Comparison of ENCODE assay signal across 1 cellular context in the genomic region with DNA sequence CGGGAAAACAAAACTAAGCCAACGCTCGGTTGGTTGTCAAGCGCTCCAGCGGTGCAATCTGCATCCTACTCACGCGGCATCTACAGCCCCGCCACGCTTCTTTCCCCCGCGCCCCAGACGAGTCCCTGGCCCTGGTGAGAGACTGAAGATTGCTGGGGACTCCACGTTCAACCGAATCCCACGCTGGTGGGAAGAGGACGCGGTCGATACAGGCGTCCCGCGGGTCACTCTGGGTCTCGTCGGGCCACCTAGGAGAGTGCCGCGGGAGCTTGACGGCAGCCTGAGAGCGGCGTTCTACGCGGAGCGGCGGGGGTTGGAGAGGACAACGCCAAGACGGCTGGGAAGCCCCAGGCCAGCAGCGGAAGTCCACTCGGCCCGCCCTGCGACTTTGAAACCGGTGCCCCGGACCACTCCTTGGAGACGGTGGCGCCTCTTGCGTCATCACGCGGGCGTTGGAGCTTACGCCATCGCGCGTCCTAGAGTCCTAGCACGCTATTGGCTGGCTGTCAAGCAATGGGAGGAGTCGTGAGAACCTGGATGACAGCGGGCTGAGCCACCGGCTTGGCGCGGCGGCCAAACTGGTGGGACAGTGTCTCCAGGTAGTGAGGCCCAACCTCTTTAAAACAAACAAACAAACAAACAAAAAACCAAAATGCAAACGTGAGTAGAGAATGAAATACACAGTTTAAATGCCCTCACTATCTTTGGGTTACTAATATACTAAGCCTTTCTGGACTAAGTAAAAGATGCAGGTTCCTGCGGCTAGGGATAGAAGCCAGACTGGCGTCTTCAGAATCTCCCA.
TF ChIP-seq lines count a peak whose summit lies in the region.

A gene (minus strand): TSS at position 367 of the 802 bp plus-strand sequence. CDS start 436 bp downstream, outside the sequence.

TF ChIP-seq in HepG2, 621 proteins besides CTCF, POLR2A, EP300 and RAD21 (continued from another document and continues in another):
- TF ChIP-seq IKZF4 (CRISPR knock-in tag; IDR thresholded peaks at IDR 0.05; ENCODE audit: borderline replicate concordance, low read depth, not compliant biosample characterization) (no peak), ATF7-NPFF (CRISPR knock-in tag; IDR thresholded peaks at IDR 0.05; ENCODE audit: low read depth) (peak; percentile 93), ZNF598 (CRISPR knock-in tag; IDR thresholded peaks at IDR 0.05; ENCODE audit: borderline replicate concordance) (peak; percentile 93; the same call in 1 of the 2 replicates), NKX3-1 (CRISPR knock-in tag; IDR thresholded peaks at IDR 0.05) (peak; percentile 76), HOXA9 (CRISPR knock-in tag; IDR thresholded peaks at IDR 0.05; ENCODE audit: borderline replicate concordance) (no peak), ZNF101 (CRISPR knock-in tag; IDR thresholded peaks at IDR 0.05; ENCODE audit: borderline replicate concordance, low read depth) (no peak), NFYC (CRISPR knock-in tag; IDR thresholded peaks at IDR 0.05) (peak; percentile 85), KAT7 (CRISPR knock-in tag; IDR thresholded peaks at IDR 0.05; ENCODE audit: borderline replicate concordance) (peak; percentile 70; the same call in 1 of the 2 replicates), ZNF432 (CRISPR knock-in tag; IDR thresholded peaks at IDR 0.05; ENCODE audit: borderline replicate concordance) (no peak), HMGA1 (CRISPR knock-in tag; conservative IDR thresholded peaks at IDR 0.05) (no peak), SMAD3 (CRISPR knock-in tag; IDR thresholded peaks at IDR 0.05) (no peak; the same call in 1 of the 2 replicates), ZNF350 (CRISPR knock-in tag; IDR thresholded peaks at IDR 0.05; ENCODE audit: borderline replicate concordance, low read depth) (peak; percentile 90; the same call in 1 of the 2 replicates), ZNF879 (CRISPR knock-in tag; IDR thresholded peaks at IDR 0.05) (no peak), NCOR1 (IDR thresholded peaks at IDR 0.05; ENCODE audit: borderline replicate concordance, low read length) (peak; percentile 58; the same call in 1 of the 2 replicates), ZNF619 (CRISPR knock-in tag; IDR thresholded peaks at IDR 0.05) (peak; percentile 46; the same call in 1 of the 2 replicates), ELF3 (CRISPR knock-in tag; IDR thresholded peaks at IDR 0.05) (peak; percentile 62), SMC3 (IDR thresholded peaks at IDR 0.05; ENCODE audit: low read length) (peak; percentile 21; the same call in 1 of the 2 replicates), EZH2 (conservative IDR thresholded peaks at IDR 0.05; ENCODE audit: low read depth, low read length) (no peak), ZNF644 (CRISPR knock-in tag; IDR thresholded peaks at IDR 0.05; ENCODE audit: low read depth) (no peak), DNMT1 (CRISPR knock-in tag; IDR thresholded peaks at IDR 0.05) (peak; percentile 67; the same call in 1 of the 2 replicates), ARNTL (CRISPR knock-in tag; IDR thresholded peaks at IDR 0.05) (peak; percentile 75), ZNF317 (CRISPR knock-in tag; IDR thresholded peaks at IDR 0.05) (peak; percentile 55; the same call in 1 of the 2 replicates), FOXJ3 (CRISPR knock-in tag; IDR thresholded peaks at IDR 0.05; ENCODE audit: borderline replicate concordance) (peak; percentile 58; the same call in 1 of the 2 replicates)
- TF ChIP-seq, protein P1, sequence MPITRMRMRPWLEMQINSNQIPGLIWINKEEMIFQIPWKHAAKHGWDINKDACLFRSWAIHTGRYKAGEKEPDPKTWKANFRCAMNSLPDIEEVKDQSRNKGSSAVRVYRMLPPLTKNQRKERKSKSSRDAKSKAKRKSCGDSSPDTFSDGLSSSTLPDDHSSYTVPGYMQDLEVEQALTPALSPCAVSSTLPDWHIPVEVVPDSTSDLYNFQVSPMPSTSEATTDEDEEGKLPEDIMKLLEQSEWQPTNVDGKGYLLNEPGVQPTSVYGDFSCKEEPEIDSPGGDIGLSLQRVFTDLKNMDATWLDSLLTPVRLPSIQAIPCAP (CRISPR knock-in tag; IDR thresholded peaks at IDR 0.05; ENCODE audit: low read depth): no peak
- TF ChIP-seq, protein P2, sequence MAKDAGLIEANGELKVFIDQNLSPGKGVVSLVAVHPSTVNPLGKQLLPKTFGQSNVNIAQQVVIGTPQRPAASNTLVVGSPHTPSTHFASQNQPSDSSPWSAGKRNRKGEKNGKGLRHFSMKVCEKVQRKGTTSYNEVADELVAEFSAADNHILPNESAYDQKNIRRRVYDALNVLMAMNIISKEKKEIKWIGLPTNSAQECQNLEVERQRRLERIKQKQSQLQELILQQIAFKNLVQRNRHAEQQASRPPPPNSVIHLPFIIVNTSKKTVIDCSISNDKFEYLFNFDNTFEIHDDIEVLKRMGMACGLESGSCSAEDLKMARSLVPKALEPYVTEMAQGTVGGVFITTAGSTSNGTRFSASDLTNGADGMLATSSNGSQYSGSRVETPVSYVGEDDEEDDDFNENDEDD (CRISPR knock-in tag; IDR thresholded peaks at IDR 0.05; ENCODE audit: borderline replicate concordance): peak; percentile 90; the same call in 1 of the 2 replicates
- TF ChIP-seq, protein P3, sequence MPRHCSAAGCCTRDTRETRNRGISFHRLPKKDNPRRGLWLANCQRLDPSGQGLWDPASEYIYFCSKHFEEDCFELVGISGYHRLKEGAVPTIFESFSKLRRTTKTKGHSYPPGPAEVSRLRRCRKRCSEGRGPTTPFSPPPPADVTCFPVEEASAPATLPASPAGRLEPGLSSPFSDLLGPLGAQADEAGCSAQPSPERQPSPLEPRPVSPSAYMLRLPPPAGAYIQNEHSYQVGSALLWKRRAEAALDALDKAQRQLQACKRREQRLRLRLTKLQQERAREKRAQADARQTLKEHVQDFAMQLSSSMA (CRISPR knock-in tag; IDR thresholded peaks at IDR 0.05): peak; percentile 75; the same call in 1 of the 2 replicates
- TF ChIP-seq, protein P4, sequence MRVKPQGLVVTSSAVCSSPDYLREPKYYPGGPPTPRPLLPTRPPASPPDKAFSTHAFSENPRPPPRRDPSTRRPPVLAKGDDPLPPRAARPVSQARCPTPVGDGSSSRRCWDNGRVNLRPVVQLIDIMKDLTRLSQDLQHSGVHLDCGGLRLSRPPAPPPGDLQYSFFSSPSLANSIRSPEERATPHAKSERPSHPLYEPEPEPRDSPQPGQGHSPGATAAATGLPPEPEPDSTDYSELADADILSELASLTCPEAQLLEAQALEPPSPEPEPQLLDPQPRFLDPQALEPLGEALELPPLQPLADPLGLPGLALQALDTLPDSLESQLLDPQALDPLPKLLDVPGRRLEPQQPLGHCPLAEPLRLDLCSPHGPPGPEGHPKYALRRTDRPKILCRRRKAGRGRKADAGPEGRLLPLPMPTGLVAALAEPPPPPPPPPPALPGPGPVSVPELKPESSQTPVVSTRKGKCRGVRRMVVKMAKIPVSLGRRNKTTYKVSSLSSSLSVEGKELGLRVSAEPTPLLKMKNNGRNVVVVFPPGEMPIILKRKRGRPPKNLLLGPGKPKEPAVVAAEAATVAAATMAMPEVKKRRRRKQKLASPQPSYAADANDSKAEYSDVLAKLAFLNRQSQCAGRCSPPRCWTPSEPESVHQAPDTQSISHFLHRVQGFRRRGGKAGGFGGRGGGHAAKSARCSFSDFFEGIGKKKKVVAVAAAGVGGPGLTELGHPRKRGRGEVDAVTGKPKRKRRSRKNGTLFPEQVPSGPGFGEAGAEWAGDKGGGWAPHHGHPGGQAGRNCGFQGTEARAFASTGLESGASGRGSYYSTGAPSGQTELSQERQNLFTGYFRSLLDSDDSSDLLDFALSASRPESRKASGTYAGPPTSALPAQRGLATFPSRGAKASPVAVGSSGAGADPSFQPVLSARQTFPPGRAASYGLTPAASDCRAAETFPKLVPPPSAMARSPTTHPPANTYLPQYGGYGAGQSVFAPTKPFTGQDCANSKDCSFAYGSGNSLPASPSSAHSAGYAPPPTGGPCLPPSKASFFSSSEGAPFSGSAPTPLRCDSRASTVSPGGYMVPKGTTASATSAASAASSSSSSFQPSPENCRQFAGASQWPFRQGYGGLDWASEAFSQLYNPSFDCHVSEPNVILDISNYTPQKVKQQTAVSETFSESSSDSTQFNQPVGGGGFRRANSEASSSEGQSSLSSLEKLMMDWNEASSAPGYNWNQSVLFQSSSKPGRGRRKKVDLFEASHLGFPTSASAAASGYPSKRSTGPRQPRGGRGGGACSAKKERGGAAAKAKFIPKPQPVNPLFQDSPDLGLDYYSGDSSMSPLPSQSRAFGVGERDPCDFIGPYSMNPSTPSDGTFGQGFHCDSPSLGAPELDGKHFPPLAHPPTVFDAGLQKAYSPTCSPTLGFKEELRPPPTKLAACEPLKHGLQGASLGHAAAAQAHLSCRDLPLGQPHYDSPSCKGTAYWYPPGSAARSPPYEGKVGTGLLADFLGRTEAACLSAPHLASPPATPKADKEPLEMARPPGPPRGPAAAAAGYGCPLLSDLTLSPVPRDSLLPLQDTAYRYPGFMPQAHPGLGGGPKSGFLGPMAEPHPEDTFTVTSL (CRISPR knock-in tag; IDR thresholded peaks at IDR 0.05; ENCODE audit: borderline replicate concordance): no peak
- TF ChIP-seq, protein P5, sequence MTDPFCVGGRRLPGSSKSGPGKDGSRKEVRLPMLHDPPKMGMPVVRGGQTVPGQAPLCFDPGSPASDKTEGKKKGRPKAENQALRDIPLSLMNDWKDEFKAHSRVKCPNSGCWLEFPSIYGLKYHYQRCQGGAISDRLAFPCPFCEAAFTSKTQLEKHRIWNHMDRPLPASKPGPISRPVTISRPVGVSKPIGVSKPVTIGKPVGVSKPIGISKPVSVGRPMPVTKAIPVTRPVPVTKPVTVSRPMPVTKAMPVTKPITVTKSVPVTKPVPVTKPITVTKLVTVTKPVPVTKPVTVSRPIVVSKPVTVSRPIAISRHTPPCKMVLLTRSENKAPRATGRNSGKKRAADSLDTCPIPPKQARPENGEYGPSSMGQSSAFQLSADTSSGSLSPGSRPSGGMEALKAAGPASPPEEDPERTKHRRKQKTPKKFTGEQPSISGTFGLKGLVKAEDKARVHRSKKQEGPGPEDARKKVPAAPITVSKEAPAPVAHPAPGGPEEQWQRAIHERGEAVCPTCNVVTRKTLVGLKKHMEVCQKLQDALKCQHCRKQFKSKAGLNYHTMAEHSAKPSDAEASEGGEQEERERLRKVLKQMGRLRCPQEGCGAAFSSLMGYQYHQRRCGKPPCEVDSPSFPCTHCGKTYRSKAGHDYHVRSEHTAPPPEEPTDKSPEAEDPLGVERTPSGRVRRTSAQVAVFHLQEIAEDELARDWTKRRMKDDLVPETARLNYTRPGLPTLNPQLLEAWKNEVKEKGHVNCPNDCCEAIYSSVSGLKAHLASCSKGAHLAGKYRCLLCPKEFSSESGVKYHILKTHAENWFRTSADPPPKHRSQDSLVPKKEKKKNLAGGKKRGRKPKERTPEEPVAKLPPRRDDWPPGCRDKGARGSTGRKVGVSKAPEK (CRISPR knock-in tag; IDR thresholded peaks at IDR 0.05; ENCODE audit: borderline replicate concordance): 0 out of 2 replicates have a peak, but pooled peaks have one; percentile 70
- TF ChIP-seq, protein P6, sequence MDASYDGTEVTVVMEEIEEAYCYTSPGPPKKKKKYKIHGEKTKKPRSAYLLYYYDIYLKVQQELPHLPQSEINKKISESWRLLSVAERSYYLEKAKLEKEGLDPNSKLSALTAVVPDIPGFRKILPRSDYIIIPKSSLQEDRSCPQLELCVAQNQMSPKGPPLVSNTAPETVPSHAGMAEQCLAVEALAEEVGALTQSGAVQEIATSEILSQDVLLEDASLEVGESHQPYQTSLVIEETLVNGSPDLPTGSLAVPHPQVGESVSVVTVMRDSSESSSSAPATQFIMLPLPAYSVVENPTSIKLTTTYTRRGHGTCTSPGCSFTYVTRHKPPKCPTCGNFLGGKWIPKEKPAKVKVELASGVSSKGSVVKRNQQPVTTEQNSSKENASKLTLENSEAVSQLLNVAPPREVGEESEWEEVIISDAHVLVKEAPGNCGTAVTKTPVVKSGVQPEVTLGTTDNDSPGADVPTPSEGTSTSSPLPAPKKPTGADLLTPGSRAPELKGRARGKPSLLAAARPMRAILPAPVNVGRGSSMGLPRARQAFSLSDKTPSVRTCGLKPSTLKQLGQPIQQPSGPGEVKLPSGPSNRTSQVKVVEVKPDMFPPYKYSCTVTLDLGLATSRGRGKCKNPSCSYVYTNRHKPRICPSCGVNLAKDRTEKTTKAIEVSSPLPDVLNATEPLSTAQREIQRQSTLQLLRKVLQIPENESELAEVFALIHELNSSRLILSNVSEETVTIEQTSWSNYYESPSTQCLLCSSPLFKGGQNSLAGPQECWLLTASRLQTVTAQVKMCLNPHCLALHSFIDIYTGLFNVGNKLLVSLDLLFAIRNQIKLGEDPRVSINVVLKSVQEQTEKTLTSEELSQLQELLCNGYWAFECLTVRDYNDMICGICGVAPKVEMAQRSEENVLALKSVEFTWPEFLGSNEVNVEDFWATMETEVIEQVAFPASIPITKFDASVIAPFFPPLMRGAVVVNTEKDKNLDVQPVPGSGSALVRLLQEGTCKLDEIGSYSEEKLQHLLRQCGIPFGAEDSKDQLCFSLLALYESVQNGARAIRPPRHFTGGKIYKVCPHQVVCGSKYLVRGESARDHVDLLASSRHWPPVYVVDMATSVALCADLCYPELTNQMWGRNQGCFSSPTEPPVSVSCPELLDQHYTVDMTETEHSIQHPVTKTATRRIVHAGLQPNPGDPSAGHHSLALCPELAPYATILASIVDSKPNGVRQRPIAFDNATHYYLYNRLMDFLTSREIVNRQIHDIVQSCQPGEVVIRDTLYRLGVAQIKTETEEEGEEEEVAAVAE (CRISPR knock-in tag; IDR thresholded peaks at IDR 0.05; ENCODE audit: borderline replicate concordance): peak; percentile 94
- TF ChIP-seq, protein P7, sequence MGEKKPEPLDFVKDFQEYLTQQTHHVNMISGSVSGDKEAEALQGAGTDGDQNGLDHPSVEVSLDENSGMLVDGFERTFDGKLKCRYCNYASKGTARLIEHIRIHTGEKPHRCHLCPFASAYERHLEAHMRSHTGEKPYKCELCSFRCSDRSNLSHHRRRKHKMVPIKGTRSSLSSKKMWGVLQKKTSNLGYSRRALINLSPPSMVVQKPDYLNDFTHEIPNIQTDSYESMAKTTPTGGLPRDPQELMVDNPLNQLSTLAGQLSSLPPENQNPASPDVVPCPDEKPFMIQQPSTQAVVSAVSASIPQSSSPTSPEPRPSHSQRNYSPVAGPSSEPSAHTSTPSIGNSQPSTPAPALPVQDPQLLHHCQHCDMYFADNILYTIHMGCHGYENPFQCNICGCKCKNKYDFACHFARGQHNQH (CRISPR knock-in tag; IDR thresholded peaks at IDR 0.05): peak; percentile 55; the same call in 1 of the 2 replicates
- TF ChIP-seq, protein P8, sequence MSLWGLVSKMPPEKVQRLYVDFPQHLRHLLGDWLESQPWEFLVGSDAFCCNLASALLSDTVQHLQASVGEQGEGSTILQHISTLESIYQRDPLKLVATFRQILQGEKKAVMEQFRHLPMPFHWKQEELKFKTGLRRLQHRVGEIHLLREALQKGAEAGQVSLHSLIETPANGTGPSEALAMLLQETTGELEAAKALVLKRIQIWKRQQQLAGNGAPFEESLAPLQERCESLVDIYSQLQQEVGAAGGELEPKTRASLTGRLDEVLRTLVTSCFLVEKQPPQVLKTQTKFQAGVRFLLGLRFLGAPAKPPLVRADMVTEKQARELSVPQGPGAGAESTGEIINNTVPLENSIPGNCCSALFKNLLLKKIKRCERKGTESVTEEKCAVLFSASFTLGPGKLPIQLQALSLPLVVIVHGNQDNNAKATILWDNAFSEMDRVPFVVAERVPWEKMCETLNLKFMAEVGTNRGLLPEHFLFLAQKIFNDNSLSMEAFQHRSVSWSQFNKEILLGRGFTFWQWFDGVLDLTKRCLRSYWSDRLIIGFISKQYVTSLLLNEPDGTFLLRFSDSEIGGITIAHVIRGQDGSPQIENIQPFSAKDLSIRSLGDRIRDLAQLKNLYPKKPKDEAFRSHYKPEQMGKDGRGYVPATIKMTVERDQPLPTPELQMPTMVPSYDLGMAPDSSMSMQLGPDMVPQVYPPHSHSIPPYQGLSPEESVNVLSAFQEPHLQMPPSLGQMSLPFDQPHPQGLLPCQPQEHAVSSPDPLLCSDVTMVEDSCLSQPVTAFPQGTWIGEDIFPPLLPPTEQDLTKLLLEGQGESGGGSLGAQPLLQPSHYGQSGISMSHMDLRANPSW (CRISPR knock-in tag; IDR thresholded peaks at IDR 0.05; ENCODE audit: borderline replicate concordance): peak; percentile 41; the same call in 1 of the 2 replicates
